In genomic region chr16:53053967-53054669, GRCh38 we compare ENCODE assay signal across 8 cellular contexts. TPM values are rescaled to one million over a fixed set of nuclear protein-coding genes. Genes with fewer than 3 reads are reported as not detected.
DNase-seq lines count a peak whose midpoint lies in the region; ATAC-seq lines count a peak whose summit lies in the region.

No MANE protein-coding gene starts in this region.

- DNase-seq in stimulated activated CD4-positive, alpha-beta T cell treated with anti-CD3 and anti-CD28 coated beads, Interleukin-15, amount 100 ng/mL, for 24 hours: peak; percentile 42
- no peak for DNase-seq in stimulated activated CD4-positive, alpha-beta T cell treated with anti-CD3 and anti-CD28 coated beads, Interleukin-4, amount 100 ng/mL, for 4 hours
- DNase-seq in RPMI7951 (ENCODE audit: low read depth) (peak; percentile 22), cerebellum (ENCODE audit: low spot score) (peak; percentile 13), NCI-H1105 (lab: John Stamatoyannopoulos, UW) (no peak)

- H3K4me3 ChIP-seq in mesodermal cell (ENCODE audit: extremely low read depth, insufficient read depth, low read length, poor library complexity, severe bottlenecking): peak overlapping the region; percentile 67
- peak overlapping the region; percentile 59 for H3K4me3 ChIP-seq in urinary bladder (ENCODE audit: low read depth, low read length)

- H3K9me3 ChIP-seq in mesodermal cell (ENCODE audit: control insufficient read depth, low read length): no peaks in the 10 kb centered on the region

- no peaks in the 10 kb centered on the region for H3K36me3 ChIP-seq in mesodermal cell (ENCODE audit: control insufficient read depth, insufficient read depth, low read length)
- H3K36me3 ChIP-seq in urinary bladder (ENCODE audit: insufficient read depth): no peaks in the 10 kb centered on the region

- ATAC-seq in HG03025 (IDR thresholded peaks at IDR 0.05; ENCODE audit: low FRiP score, unreplicated experiment): peak; percentile 31

- H3K4me1 ChIP-seq in mesodermal cell (ENCODE audit: control insufficient read depth, insufficient read depth, low read length, poor library complexity, severe bottlenecking): peaks cover 6% of the 10 kb centered on the region
- H3K4me1 ChIP-seq in urinary bladder (ENCODE audit: insufficient read depth): no peaks in the 10 kb centered on the region

- H3K27ac ChIP-seq in mesodermal cell (ENCODE audit: low read depth, low read length, severe bottlenecking) (peak overlapping the region; percentile 88), urinary bladder (ENCODE audit: low read depth) (no peak overlapping the region)

- 45 to 73% methylated on average over 4 to 5 of the region's 13 CpGs for WGBS in mesodermal cell (ENCODE audit: insufficient coverage in 2 of 2), 2 experiments
- WGBS in urinary bladder: 50% methylated on average over 13 of the region's 13 CpGs

RNA-seq across cellular contexts. Expression of gene CHD9, which starts 0.7 kb away (rescaled TPM):
- 24.6 and 28.8 TPM in 2 replicates for total RNA-seq in RPMI7951 (2014; rRNA removed; shearing (Covaris generic))
- total RNA-seq in cerebellum (185 TPM), urinary bladder (221 TPM)
- 32.8 TPM for polyA plus RNA-seq in mesodermal cell (2013, experiment 1 of 2)
- 31.9 TPM for polyA plus RNA-seq in mesodermal cell (2013, experiment 2 of 2)
- polyA plus RNA-seq in urinary bladder: 16.8 TPM

RNA-seq across cellular contexts. Expression of gene CHD9NB, which starts 1.4 kb away (rescaled TPM):
- total RNA-seq in RPMI7951 (2014; rRNA removed; shearing (Covaris generic)): not detected in 2 replicates
- total RNA-seq in cerebellum: 0.73 TPM
- 2.1 TPM for polyA plus RNA-seq in mesodermal cell (2013, experiment 1 of 2)
- polyA plus RNA-seq in mesodermal cell (2013, experiment 2 of 2): 1.6 TPM
- total RNA-seq in urinary bladder: 3.4 TPM
- 1.4 TPM for polyA plus RNA-seq in urinary bladder

Comparison
In these comparisons a context has a peak if more than half of its experiments do, and no peak if none do; other contexts are left out.
1. DNase-seq: peak in stimulated activated CD4-positive, alpha-beta T cell treated with anti-CD3 and anti-CD28 coated beads, Interleukin-15, amount 100 ng/mL, for 24 hours (single experiment), RPMI7951 (single experiment) and cerebellum (single experiment); none in stimulated activated CD4-positive, alpha-beta T cell treated with anti-CD3 and anti-CD28 coated beads, Interleukin-4, amount 100 ng/mL, for 4 hours (0 of 2) and NCI-H1105 (single experiment).